In the genomic region with DNA sequence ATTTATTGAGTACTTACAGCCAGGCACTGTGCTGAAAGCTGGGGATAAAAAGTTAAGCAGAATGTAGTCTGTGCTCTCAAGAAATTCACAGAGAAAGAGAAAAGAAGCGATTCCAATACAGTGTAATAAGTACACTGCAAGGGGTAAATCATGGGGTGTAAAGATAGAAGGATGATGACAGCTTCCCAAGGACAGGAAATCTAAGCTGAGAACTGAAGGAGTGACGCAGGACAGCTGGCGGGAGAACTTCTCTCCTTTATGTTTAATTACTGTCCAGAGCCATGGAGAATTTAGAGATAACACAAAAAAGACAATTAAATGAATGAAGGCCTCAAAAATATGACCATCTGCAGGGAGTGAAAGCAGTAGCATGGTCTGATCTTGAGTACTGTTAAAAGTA, we compare ENCODE assay signal across 17 cellular contexts. TPM values are rescaled to one million over a fixed set of nuclear protein-coding genes. Genes with fewer than 3 reads are reported as not detected.
DNase-seq lines count a peak whose midpoint lies in the region; TF ChIP-seq lines count a peak whose summit lies in the region.
"Had no signal": no experiment of that assay in that cellular context is flagged by ENCODE, and none has a peak within 500 bp of the region (broad histone marks: within the 10 kb centered on the region; RNA-seq: fewer than 3 reads in every experiment).

No MANE protein-coding gene starts in this region.

- no peak overlapping the region for H3K27ac ChIP-seq in A673 (ENCODE audit: low read depth, low read length, poor library complexity, severe bottlenecking)
- H3K27ac ChIP-seq in CD4-positive, alpha-beta memory T cell (ENCODE audit: low read depth, low read length): no peak overlapping the region
- H3K27ac ChIP-seq: C4-2B, HL-60 had no signal

- intact Hi-C loops in A673 (cut with micrococcal nuclease; ENCODE audit: unreplicated experiment): no loop called here
- intact Hi-C loops in CD4-positive, alpha-beta memory T cell (cut with micrococcal nuclease): no loop called here

- H3K4me3 ChIP-seq in A673 (ENCODE audit: low read depth, low read length, poor library complexity, severe bottlenecking): no peak overlapping the region
- no peak overlapping the region for H3K4me3 ChIP-seq in CD4-positive, alpha-beta memory T cell (ENCODE audit: low read length in 2 of 2)

- no peaks in the 10 kb centered on the region for H3K27me3 ChIP-seq in A673 (replicated peaks; ENCODE audit: insufficient read depth, low read depth, low read length, poor library complexity)
- no peaks in the 10 kb centered on the region for H3K27me3 ChIP-seq in CD4-positive, alpha-beta memory T cell (ENCODE audit: insufficient read depth, low read length)

- no peak overlapping the region for H3K27ac Mint-ChIP-seq in CD4-positive, alpha-beta memory T cell

- H3K9me3 ChIP-seq in A673 (ENCODE audit: low read depth, low read length, poor library complexity, severe bottlenecking): no peaks in the 10 kb centered on the region
- H3K9me3 ChIP-seq in CD4-positive, alpha-beta memory T cell (ENCODE audit: control insufficient read depth in 1 of 2, low read length in 2 of 2): no peaks in the 10 kb centered on the region

- H3K36me3 ChIP-seq in A673 (ENCODE audit: insufficient read depth, low read length, poor library complexity, severe bottlenecking): no peaks in the 10 kb centered on the region
- no peaks in the 10 kb centered on the region for H3K36me3 ChIP-seq in CD4-positive, alpha-beta memory T cell (ENCODE audit: insufficient read depth, low read length)

- BruUV-seq in A673 (replicated peaks; lab: Mats Ljungman, UMichigan): no TSS peak

- peak; percentile 21 for DNase-seq in A673 (ENCODE audit: low spot score)
- DNase-seq in HEK293T (ENCODE audit: extremely low spot score): no peak
- peak; percentile 79 for DNase-seq in NCI-H82 (lab: John Stamatoyannopoulos, UW)
- peak; percentile 78 for DNase-seq in left kidney (ENCODE audit: low read depth, low spot score)
- no peak for DNase-seq in NCI-H226
- DNase-seq in CD4-positive, alpha-beta memory T cell: no peak
- no peak for DNase-seq in activated CD4-positive, CD25-positive, alpha-beta regulatory T cell (lab: John Stamatoyannopoulos, UW)
- DNase-seq in T-helper 1 cell: no peak
- DNase-seq: Caco-2, DMS53, HCEC 1CT, NCI-H1930, NCI-H345, RPMI8226, SIG-M5 had no signal

- H3K4me3 Mint-ChIP-seq in CD4-positive, alpha-beta memory T cell: no peak overlapping the region

- H3K4me1 ChIP-seq in A673 (ENCODE audit: insufficient read depth, low read length, poor library complexity, severe bottlenecking): peaks cover 21% of the 10 kb centered on the region
- H3K4me1 ChIP-seq in CD4-positive, alpha-beta memory T cell (ENCODE audit: insufficient read depth, low read length): peaks cover 31% of the 10 kb centered on the region
- H3K4me1 ChIP-seq: Caco-2 had no signal

- peaks cover 12 to 14% of the 10 kb centered on the region in 2 donors for H3K27me3 Mint-ChIP-seq in CD4-positive, alpha-beta memory T cell

- peaks cover 34 to 62% (median 44%) of the 10 kb centered on the region in 4 donors for H3K4me1 Mint-ChIP-seq in CD4-positive, alpha-beta memory T cell

- peaks cover 0 to 5% (median 0%) of the 10 kb centered on the region in 8 donors for H3K9me3 Mint-ChIP-seq in CD4-positive, alpha-beta memory T cell

- POLR2A ChIA-PET in A673 (lab: Charles Lee; ENCODE audit: low non-redundant PET) (no interaction called here), HEK293T (lab: Yijun Ruan, JAX) (interaction anchor here (0.9 to 1.0 kb wide), 2 partner anchors 10 to 73 kb away, joined by 3 to 5 read pairs; a partner anchor contains a TSS)
- POLR2A ChIA-PET in CD4-positive, alpha-beta memory T cell (lab: Charles Lee; ENCODE audit: partially characterized antibody): no interaction called here

- no peaks in the 10 kb centered on the region for H3K36me3 Mint-ChIP-seq in CD4-positive, alpha-beta memory T cell

- CTCF ChIA-PET in A673 (lab: Charles Lee): no interaction called here
- CTCF ChIA-PET in HEK293T (lab: Yijun Ruan, JAX): interaction anchor here (1.3 to 2.5 kb wide), 2 partner anchors 12 to 50 kb away, joined by 4 to 7 read pairs; no protein-coding TSS in a partner anchor
- CTCF ChIA-PET in CD4-positive, alpha-beta memory T cell (lab: Charles Lee; ENCODE audit: partially characterized antibody): interaction anchor here (0.8 to 1.1 kb wide), 2 partner anchors 337 to 441 kb away, joined by 3 read pairs; no protein-coding TSS in a partner anchor

- no peak for TF ChIP-seq CTCF in A673 (conservative IDR thresholded peaks at IDR 0.05; ENCODE audit: low read depth, low read length)

TF ChIP-seq in HEK293T, 16 proteins besides CTCF, POLR2A, EP300 and RAD21:
- TF ChIP-seq ARNT (IDR thresholded peaks at IDR 0.05) (no peak), LEF1 (IDR thresholded peaks at IDR 0.05; ENCODE audit: borderline replicate concordance) (no peak), SUZ12 (IDR thresholded peaks at IDR 0.05) (no peak), ZNF384 (IDR thresholded peaks at IDR 0.05) (no peak), HDGF (IDR thresholded peaks at IDR 0.05; ENCODE audit: borderline replicate concordance) (no peak), BHLHE40 (IDR thresholded peaks at IDR 0.05; ENCODE audit: borderline replicate concordance) (no peak), FOXK2 (IDR thresholded peaks at IDR 0.05) (no peak)
- TF ChIP-seq, protein P1, sequence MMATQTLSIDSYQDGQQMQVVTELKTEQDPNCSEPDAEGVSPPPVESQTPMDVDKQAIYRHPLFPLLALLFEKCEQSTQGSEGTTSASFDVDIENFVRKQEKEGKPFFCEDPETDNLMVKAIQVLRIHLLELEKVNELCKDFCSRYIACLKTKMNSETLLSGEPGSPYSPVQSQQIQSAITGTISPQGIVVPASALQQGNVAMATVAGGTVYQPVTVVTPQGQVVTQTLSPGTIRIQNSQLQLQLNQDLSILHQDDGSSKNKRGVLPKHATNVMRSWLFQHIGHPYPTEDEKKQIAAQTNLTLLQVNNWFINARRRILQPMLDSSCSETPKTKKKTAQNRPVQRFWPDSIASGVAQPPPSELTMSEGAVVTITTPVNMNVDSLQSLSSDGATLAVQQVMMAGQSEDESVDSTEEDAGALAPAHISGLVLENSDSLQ (IDR thresholded peaks at IDR 0.05): peak; percentile 5; the same call in 1 of the 2 replicates
TF ChIP-seq in HEK293T: peak in this region for 1.

RNA-seq across cellular contexts. Expression of a gene that starts 34.8 kb away (rescaled TPM):
- not detected in 2 replicates for total RNA-seq in A673 (2021)
- total RNA-seq in CD4-positive, alpha-beta memory T cell: not detected
- polyA plus RNA-seq in CD4-positive, alpha-beta memory T cell: not detected

Comparison
In these comparisons a context has a peak if more than half of its experiments do, and no peak if none do; other contexts are left out.
1. DNase-seq: peak in A673 (single experiment), NCI-H82 (single experiment) and left kidney (single experiment); none in HEK293T (single experiment), NCI-H226 (single experiment), CD4-positive, alpha-beta memory T cell (0 of 5), activated CD4-positive, CD25-positive, alpha-beta regulatory T cell (0 of 4) and T-helper 1 cell (0 of 5).